Comparison of ENCODE assay signal across 22 cellular contexts in genomic region chr16:49216593-49216992, GRCh38.
"Had no signal": no experiment of that assay in that cellular context is flagged by ENCODE, and none has a peak within 500 bp of the region (broad histone marks: within the 10 kb centered on the region; RNA-seq: fewer than 3 reads in every experiment).

No MANE protein-coding gene starts in this region.

- DNase-seq: activated CD4-positive, alpha-beta T cell treated with anti-CD3 and anti-CD28 coated beads for 4 hours; activated CD4-positive, alpha-beta T cell treated with anti-CD3 and anti-CD28 coated beads, Interleukin-2, amount 50 U/mL, for 4 hours; activated naive CD4-positive, alpha-beta T cell; activated naive CD8-positive, alpha-beta T cell treated with anti-CD3 and anti-CD28 coated beads for 36 hours; activated T-cell treated with anti-CD3 and anti-CD28 coated beads for 4 hours; activated T-cell treated with anti-CD3 and anti-CD28 coated beads, Interleukin-2, amount 50 U/mL, for 72 hours; adrenal gland; aorta; colonic mucosa; effector CD8-positive, alpha-beta T cell; gastrocnemius medialis; glutamatergic neuron; kidney glomerular epithelial cell; left lung; lower lobe of right lung; mesenchymal stem cell; stimulated activated naive CD4-positive, alpha-beta T cell had no signal

- H3K36me3 Mint-ChIP-seq: activated naive CD8-positive, alpha-beta T cell treated with anti-CD3 and anti-CD28 coated beads for 36 hours; natural killer cell treated with Interleukin-12 subunit alpha and Interleukin-12 subunit beta and Interleukin-15 and Interleukin-18, amount 100 ng/mL, for 72 hours had no signal

- H3K36me3 ChIP-seq: adrenal gland, colonic mucosa, gastrocnemius medialis, left lung, lower lobe of right lung, right atrium auricular region, tibial nerve had no signal

- H3K27ac Mint-ChIP-seq: activated naive CD8-positive, alpha-beta T cell treated with anti-CD3 and anti-CD28 coated beads for 36 hours; activated T-cell treated with anti-CD3 and anti-CD28 coated beads, Interleukin-2, amount 50 U/mL, for 72 hours; natural killer cell treated with Interleukin-12 subunit alpha and Interleukin-12 subunit beta and Interleukin-15 and Interleukin-18, amount 100 ng/mL, for 72 hours; T-helper 2 cell treated with Interferon-gamma antibody and Interleukin-4, amounts not matched to agents 5 μg/mL and 100 μg/mL, for 36 hours had no signal

- H3K4me3 ChIP-seq: adrenal gland, body of pancreas, colonic mucosa, gastrocnemius medialis, left lung, lower lobe of right lung, right atrium auricular region, tibial nerve had no signal

- H3K9me3 ChIP-seq: adrenal gland, body of pancreas, colonic mucosa, gastrocnemius medialis, left lung, lower lobe of right lung, right atrium auricular region, tibial nerve had no signal

- H3K4me1 Mint-ChIP-seq: activated naive CD8-positive, alpha-beta T cell treated with anti-CD3 and anti-CD28 coated beads for 36 hours had no signal

- ATAC-seq: activated T-cell treated with anti-CD3 and anti-CD28 coated beads, Interleukin-2, amount 50 U/mL, for 72 hours; body of pancreas; gastrocnemius medialis; left lung; lower lobe of right lung; natural killer cell treated with Interleukin-12 subunit alpha and Interleukin-12 subunit beta and Interleukin-15 and Interleukin-18, amount 100 ng/mL, for 72 hours had no signal

- H3K4me3 Mint-ChIP-seq: activated naive CD8-positive, alpha-beta T cell treated with anti-CD3 and anti-CD28 coated beads for 36 hours; activated T-cell treated with anti-CD3 and anti-CD28 coated beads, Interleukin-2, amount 50 U/mL, for 72 hours; natural killer cell treated with Interleukin-12 subunit alpha and Interleukin-12 subunit beta and Interleukin-15 and Interleukin-18, amount 100 ng/mL, for 72 hours; T-helper 2 cell treated with Interferon-gamma antibody and Interleukin-4, amounts not matched to agents 5 μg/mL and 100 μg/mL, for 36 hours had no signal

- H3K27ac ChIP-seq: adrenal gland, body of pancreas, colonic mucosa, gastrocnemius medialis, left lung, lower lobe of right lung, right atrium auricular region, tibial nerve had no signal

- H3K27me3 ChIP-seq: adrenal gland, body of pancreas, colonic mucosa, gastrocnemius medialis, right atrium auricular region, tibial nerve had no signal

- H3K9me3 Mint-ChIP-seq: activated naive CD8-positive, alpha-beta T cell treated with anti-CD3 and anti-CD28 coated beads for 36 hours; natural killer cell treated with Interleukin-12 subunit alpha and Interleukin-12 subunit beta and Interleukin-15 and Interleukin-18, amount 100 ng/mL, for 72 hours; T-helper 2 cell treated with Interferon-gamma antibody and Interleukin-4, amounts not matched to agents 5 μg/mL and 100 μg/mL, for 36 hours had no signal

- H3K4me1 ChIP-seq: adrenal gland, body of pancreas, colonic mucosa, gastrocnemius medialis, left lung, lower lobe of right lung, right atrium auricular region, tibial nerve had no signal
